16 cellular contexts compared by ENCODE assay signal in genomic region chr18:35688757-35689156, GRCh38.
DNase-seq lines count a peak whose midpoint lies in the region; ATAC-seq, FAIRE-seq and TF ChIP-seq lines count a peak whose summit lies in the region.
"Had no signal": no experiment of that assay in that cellular context is flagged by ENCODE, and none has a peak within 500 bp of the region (broad histone marks: within the 10 kb centered on the region; RNA-seq: fewer than 3 reads in every experiment).

No MANE protein-coding gene starts in this region.

- POLR2A ChIA-PET in H1 (lab: Charles Lee; ENCODE audit: partially characterized antibody) = no interaction called here

- no peak overlapping the region for H2BK20ac ChIP-seq in H1 (ENCODE audit: low read length)

- peak overlapping the region; percentile 83; the same call in 1 of the 2 replicates for H2BK15ac ChIP-seq in H1 (ENCODE audit: low read length)

- H3K14ac ChIP-seq in H1 (ENCODE audit: insufficient read length) = no peak overlapping the region

- no peak overlapping the region for H3K23ac ChIP-seq in H1 (ENCODE audit: insufficient read length)

- H3K9ac ChIP-seq in H1 (replicated peaks in 1 of 4; ENCODE audit: extremely low read depth in 1 of 4, low read depth in 3 of 4, low read length in 3 of 4) = no peak overlapping the region

- no peak overlapping the region for H2AFZ ChIP-seq in H1 (ENCODE audit: low read length)

- intact Hi-C loops in activated T-helper 1 cell treated with anti-CD3 and anti-CD28 coated beads, Interleukin-12 subunit alpha, Interleukin-12 subunit beta, Interleukin-2, Interleukin-4 antibody, amounts not matched to agents 30 ng/mL and 10 ng/mL and 1 ng/mL, durations not matched to agents 14 hours and 24 hours and 36 hours (cut with micrococcal nuclease) = no loop called here

- H3K36me3 ChIP-seq in H1 (ENCODE audit: control insufficient read depth in 2 of 4, insufficient read depth in 4 of 4, low read length in 3 of 4) = peaks cover 0 to 6% (median 1%) of the 10 kb centered on the region in 4 experiments; a peak in 3 of 8 replicates

- H3K27me3 Mint-ChIP-seq in activated T-helper 1 cell treated with anti-CD3 and anti-CD28 coated beads, Interleukin-12 subunit alpha, Interleukin-12 subunit beta, Interleukin-2, Interleukin-4 antibody, amounts not matched to agents 30 ng/mL and 10 ng/mL and 1 ng/mL, durations not matched to agents 14 hours and 24 hours and 36 hours (ENCODE audit: insufficient read depth) = no peaks in the 10 kb centered on the region
- H3K27me3 Mint-ChIP-seq: activated naive CD8-positive, alpha-beta T cell treated with anti-CD3 and anti-CD28 coated beads, Interleukin-2, amount 10 ng/mL, durations not matched to agents 7 days and 5 days; CD8-positive, alpha-beta memory T cell; effector memory CD8-positive, alpha-beta T cell had no signal

- TF ChIP-seq EP300 in H1 (IDR thresholded peaks at IDR 0.05; ENCODE audit: borderline replicate concordance in 1 of 2, low read depth in 2 of 2, low read length in 2 of 2) = no peak

- H3K4me2 ChIP-seq in H1 (ENCODE audit: insufficient read depth in 1 of 2, low read depth in 2 of 2, low read length in 2 of 2) = no peak overlapping the region

- H4K91ac ChIP-seq in H1 (replicated peaks; ENCODE audit: insufficient read length, low read length) = no peak overlapping the region

- peaks cover 0 to 2% of the 10 kb centered on the region in 2 experiments for H4K20me1 ChIP-seq in H1 (replicated peaks in 1 of 2; ENCODE audit: control insufficient read depth in 1 of 2, insufficient read depth in 2 of 2, low read length in 2 of 2)

- no peak overlapping the region for H4K5ac ChIP-seq in H1 (ENCODE audit: insufficient read length, low read depth, low read length)

- H3K56ac ChIP-seq in H1 (replicated peaks; ENCODE audit: insufficient read length, low read depth, low read length) = no peak overlapping the region

- TF ChIP-seq POLR2A in GM18505 (IDR thresholded peaks at IDR 0.05; ENCODE audit: borderline replicate concordance, extremely low read depth, insufficient read depth, insufficient read length) = no peak
- TF ChIP-seq POLR2A in H1 (IDR thresholded peaks at IDR 0.05; ENCODE audit: control extremely low read depth in 1 of 2, low read depth in 2 of 2, low read length in 2 of 2) = no peak

- CTCF ChIA-PET in H1 (lab: Charles Lee; ENCODE audit: partially characterized antibody) = interaction anchor here (0.6 kb wide), 1 partner anchor 329 kb away, joined by 3 read pairs; no protein-coding TSS in a partner anchor

- no peak overlapping the region for H2BK120ac ChIP-seq in H1 (replicated peaks; ENCODE audit: low read depth, low read length)

- FAIRE-seq in H1 (lab: Jason Lieb, UNC) = no peak

- H4K8ac ChIP-seq in H1 (ENCODE audit: extremely low read depth, insufficient read depth, low read length) = no peak overlapping the region

- H3K9me3 Mint-ChIP-seq in activated T-helper 1 cell treated with anti-CD3 and anti-CD28 coated beads, Interleukin-12 subunit alpha, Interleukin-12 subunit beta, Interleukin-2, Interleukin-4 antibody, amounts not matched to agents 30 ng/mL and 10 ng/mL and 1 ng/mL, durations not matched to agents 14 hours and 24 hours and 36 hours = no peaks in the 10 kb centered on the region
- H3K9me3 Mint-ChIP-seq: activated naive CD8-positive, alpha-beta T cell treated with anti-CD3 and anti-CD28 coated beads, Interleukin-2, amount 10 ng/mL, durations not matched to agents 7 days and 5 days; CD8-positive, alpha-beta memory T cell; effector memory CD8-positive, alpha-beta T cell had no signal

- no peak for TF ChIP-seq RAD21 in H1 (IDR thresholded peaks at IDR 0.05 in 1 of 2, conservative IDR thresholded peaks at IDR 0.05 in 1 of 2; ENCODE audit: low read depth in 2 of 2, low read length in 2 of 2)

- TF ChIP-seq CTCF in H1 (IDR thresholded peaks at IDR 0.05; ENCODE audit: control extremely low read depth in 1 of 3, insufficient read depth in 1 of 3, low read depth in 1 of 3, low read length in 3 of 3) (no peak), omental fat pad (IDR thresholded peaks at IDR 0.05) (no peak)

- no peak overlapping the region for H3K27ac Mint-ChIP-seq in activated T-helper 1 cell treated with anti-CD3 and anti-CD28 coated beads, Interleukin-12 subunit alpha, Interleukin-12 subunit beta, Interleukin-2, Interleukin-4 antibody, amounts not matched to agents 30 ng/mL and 10 ng/mL and 1 ng/mL, durations not matched to agents 14 hours and 24 hours and 36 hours
- H3K27ac Mint-ChIP-seq: activated naive CD8-positive, alpha-beta T cell treated with anti-CD3 and anti-CD28 coated beads, Interleukin-2, amount 10 ng/mL, durations not matched to agents 7 days and 5 days; effector memory CD8-positive, alpha-beta T cell had no signal

- H3K4me3 ChIP-seq in H1 (ENCODE audit: extremely low read depth in 1 of 4, insufficient read depth in 2 of 4, low read depth in 3 of 4, low read length in 4 of 4) = no peak overlapping the region
- H3K4me3 ChIP-seq: tibial nerve had no signal

- H3K27me3 ChIP-seq in H1 (replicated peaks in 1 of 4; ENCODE audit: control insufficient read depth in 3 of 4, extremely low read depth in 1 of 4, insufficient read depth in 3 of 4, low read length in 3 of 4) = peaks cover 0 to 1% (median 0%) of the 10 kb centered on the region in 4 experiments; a peak in 1 of 7 replicates
- H3K27me3 ChIP-seq: tibial nerve had no signal

- no peaks in the 10 kb centered on the region for H3K23me2 ChIP-seq in H1 (ENCODE audit: low read depth, low read length)

- ATAC-seq in GM18505 (IDR thresholded peaks at IDR 0.05; ENCODE audit: unreplicated experiment) = peak; percentile 66
- peak; percentile 79 for ATAC-seq in GM21423 (IDR thresholded peaks at IDR 0.05; ENCODE audit: unreplicated experiment)
- peak; percentile 68 for ATAC-seq in HG03108 (IDR thresholded peaks at IDR 0.05; ENCODE audit: unreplicated experiment)
- no peak for ATAC-seq in omental fat pad (ENCODE audit: low FRiP score)
- ATAC-seq: effector memory CD8-positive, alpha-beta T cell; Panc1 had no signal

- H3K4me1 Mint-ChIP-seq in activated T-helper 1 cell treated with anti-CD3 and anti-CD28 coated beads, Interleukin-12 subunit alpha, Interleukin-12 subunit beta, Interleukin-2, Interleukin-4 antibody, amounts not matched to agents 30 ng/mL and 10 ng/mL and 1 ng/mL, durations not matched to agents 14 hours and 24 hours and 36 hours (ENCODE audit: low read depth) = no peaks in the 10 kb centered on the region
- H3K4me1 Mint-ChIP-seq: CD8-positive, alpha-beta memory T cell had no signal

- H3K27ac ChIP-seq in H1 (ENCODE audit: low read depth, low read length) = no peak overlapping the region
- H3K27ac ChIP-seq: tibial nerve had no signal

- H3K4ac ChIP-seq in H1 (replicated peaks; ENCODE audit: insufficient read length, low read depth, low read length) = no peak overlapping the region

- no peak for DNase-seq in H1 (ENCODE audit: low read depth in 1 of 2, low spot score in 2 of 2)
- no peak for DNase-seq in NCI-H1105 treated with DMSO at 0.1 percent for 48 hours (lab: John Stamatoyannopoulos, UW)
- no peak for DNase-seq in RKO (ENCODE audit: low spot score)
- DNase-seq in activated T-helper 1 cell treated with anti-CD3 and anti-CD28 coated beads, Interleukin-12 subunit alpha, Interleukin-12 subunit beta, Interleukin-2, Interleukin-4 antibody, amounts not matched to agents 30 ng/mL and 10 ng/mL and 1 ng/mL, durations not matched to agents 14 hours and 24 hours and 36 hours (ENCODE audit: low spot score) = no peak
- no peak for DNase-seq in omental fat pad (ENCODE audit: low spot score)
- DNase-seq: activated CD4-positive, alpha-beta T cell treated with anti-CD3 and anti-CD28 coated beads for 1 hour; activated naive CD8-positive, alpha-beta T cell treated with anti-CD3 and anti-CD28 coated beads, Interleukin-2, amount 10 ng/mL, durations not matched to agents 7 days and 5 days; CD8-positive, alpha-beta memory T cell; effector memory CD8-positive, alpha-beta T cell; H7; stimulated activated CD4-positive, alpha-beta T cell treated with anti-CD3 and anti-CD28 coated beads, Interleukin-4, amount 100 ng/mL, for 1 hour had no signal

- no peak overlapping the region for H2BK12ac ChIP-seq in H1 (ENCODE audit: low read depth, low read length)

- H3K36me3 Mint-ChIP-seq in activated T-helper 1 cell treated with anti-CD3 and anti-CD28 coated beads, Interleukin-12 subunit alpha, Interleukin-12 subunit beta, Interleukin-2, Interleukin-4 antibody, amounts not matched to agents 30 ng/mL and 10 ng/mL and 1 ng/mL, durations not matched to agents 14 hours and 24 hours and 36 hours (ENCODE audit: low read depth) = peaks cover 6% of the 10 kb centered on the region

- no peaks in the 10 kb centered on the region for H3K9me3 ChIP-seq in H1 (ENCODE audit: insufficient read depth in 2 of 2, low read depth in 1 of 2, low read length in 1 of 2)
- H3K9me3 ChIP-seq: tibial nerve had no signal

- no peaks in the 10 kb centered on the region for H3K79me2 ChIP-seq in H1 (ENCODE audit: control insufficient read depth in 1 of 2, insufficient read depth in 2 of 2, low read length in 2 of 2)

- no peak overlapping the region for H3K4me3 Mint-ChIP-seq in activated T-helper 1 cell treated with anti-CD3 and anti-CD28 coated beads, Interleukin-12 subunit alpha, Interleukin-12 subunit beta, Interleukin-2, Interleukin-4 antibody, amounts not matched to agents 30 ng/mL and 10 ng/mL and 1 ng/mL, durations not matched to agents 14 hours and 24 hours and 36 hours
- H3K4me3 Mint-ChIP-seq: activated naive CD8-positive, alpha-beta T cell treated with anti-CD3 and anti-CD28 coated beads, Interleukin-2, amount 10 ng/mL, durations not matched to agents 7 days and 5 days; CD8-positive, alpha-beta memory T cell; effector memory CD8-positive, alpha-beta T cell had no signal

- H3K18ac ChIP-seq in H1 (ENCODE audit: extremely low read depth, low read length) = no peak overlapping the region

- no peaks in the 10 kb centered on the region for H3K4me1 ChIP-seq in H1 (replicated peaks in 1 of 4; ENCODE audit: control insufficient read depth in 3 of 4, insufficient read depth in 4 of 4, low read length in 3 of 4)

- H2BK5ac ChIP-seq in H1 (ENCODE audit: low read depth, low read length) = no peak overlapping the region

- H2AK5ac ChIP-seq in H1 (ENCODE audit: low read depth, low read length) = no peak overlapping the region

- 91% methylated on average over 1 of the region's 1 CpG; no CpG with 5 or more reads in 1 of the 2 experiments for WGBS in H1 (ENCODE audit: extremely low coverage in 1 of 2, insufficient coverage in 1 of 2, insufficient read length in 1 of 2, insufficient replicate concordance in 2 of 2, low coverage in 1 of 2, low lambda C conversion rate in 2 of 2, missing lambda C conversion rate in 1 of 2), 2 experiments

- H3K79me1 ChIP-seq in H1 (ENCODE audit: low read depth, low read length) = no peaks in the 10 kb centered on the region

TF ChIP-seq in H1, 55 proteins besides CTCF, POLR2A, EP300 and RAD21 (continues in another document):
- no peak for TF ChIP-seq SRF (IDR thresholded peaks at IDR 0.05; ENCODE audit: low read depth, low read length)
- no peak for TF ChIP-seq CEBPB (IDR thresholded peaks at IDR 0.05; ENCODE audit: low read depth, low read length)
- TF ChIP-seq RXRA (IDR thresholded peaks at IDR 0.05; ENCODE audit: insufficient read depth, low read depth, low read length) = no peak
- TF ChIP-seq TAF7 (optimal IDR thresholded peaks at IDR 0.05; ENCODE audit: borderline replicate concordance, low read depth, low read length) = no peak
- TF ChIP-seq MAFK (IDR thresholded peaks at IDR 0.05; ENCODE audit: low read depth, low read length) = no peak
